Comparison of ENCODE assay signal across 8 cellular contexts in genomic region chr11:102110761-102111010, GRCh38. TPM values are rescaled to one million over a fixed set of nuclear protein-coding genes. Genes with fewer than 3 reads are reported as not detected.
DNase-seq lines count a peak whose midpoint lies in the region; ATAC-seq and TF ChIP-seq lines count a peak whose summit lies in the region.

No MANE protein-coding gene starts in this region.

- POLR2A ChIA-PET in OCI-LY7 (lab: Charles Lee): no interaction called here

- TF ChIP-seq POLR2A in gastrocnemius medialis (IDR thresholded peaks at IDR 0.05): no peak

- peak overlapping the region; percentile 98 for H3K27ac ChIP-seq in ACC112 (ENCODE audit: low read depth, low read length)
- no peak overlapping the region for H3K27ac ChIP-seq in OCI-LY7 (ENCODE audit: low read depth, low read length, poor library complexity, severe bottlenecking)
- H3K27ac ChIP-seq in gastrocnemius medialis: peak overlapping the region; percentile 93 to 99 (median 98)

- peaks cover 34% of the 10 kb centered on the region for H3K4me1 ChIP-seq in ACC112 (ENCODE audit: control insufficient read depth, insufficient read depth, low read length, unreplicated experiment)
- no peaks in the 10 kb centered on the region for H3K4me1 ChIP-seq in OCI-LY7 (ENCODE audit: insufficient read depth, low read length, poor library complexity, severe bottlenecking)
- peaks cover 31 to 41% of the 10 kb centered on the region in 2 donors for H3K4me1 ChIP-seq in gastrocnemius medialis

- peak overlapping the region; percentile 93; the same call in 1 of the 2 replicates for H3K4me2 ChIP-seq in OCI-LY7 (ENCODE audit: low read length)

- H2AFZ ChIP-seq in ACC112 (ENCODE audit: low read length, unreplicated experiment) (peak overlapping the region; percentile 62), OCI-LY7 (ENCODE audit: low read length) (no peak overlapping the region; the same call in 1 of the 2 replicates)

- H3K4me3 ChIP-seq in ACC112 (ENCODE audit: low read depth, low read length) (peak overlapping the region; percentile 96), OCI-LY7 (ENCODE audit: low read depth, low read length, poor library complexity, severe bottlenecking) (peak overlapping the region; percentile 67), foreskin fibroblast (ENCODE audit: low read depth in 1 of 2, low read length in 2 of 2) (peak overlapping the region; percentile 81 to 90), gastrocnemius medialis (peak overlapping the region; percentile 79 to 96 (median 82))

- H3K79me2 ChIP-seq in ACC112 (ENCODE audit: control insufficient read depth, insufficient read depth, low read length, unreplicated experiment) (peaks cover 53% of the 10 kb centered on the region), OCI-LY7 (ENCODE audit: insufficient read depth, low read depth, low read length) (no peaks in the 10 kb centered on the region)

- peaks cover 9% of the 10 kb centered on the region for H3K36me3 ChIP-seq in ACC112 (ENCODE audit: insufficient read depth, low read length)
- H3K36me3 ChIP-seq in OCI-LY7 (ENCODE audit: insufficient read depth, low read length): no peaks in the 10 kb centered on the region
- H3K36me3 ChIP-seq in gastrocnemius medialis: no peaks in the 10 kb centered on the region

- in situ Hi-C loops in gastrocnemius medialis (cut with MboI; ENCODE audit: low sequenced_read_pairs in 4 of 4): no loop called here

- ATAC-seq in GM21381 (IDR thresholded peaks at IDR 0.05; ENCODE audit: unreplicated experiment) (peak; percentile 19), gastrocnemius medialis (peak in 1 of 2 donors; percentile 34), HG03097 (IDR thresholded peaks at IDR 0.05; ENCODE audit: low FRiP score, unreplicated experiment) (no peak)

- no peak for TF ChIP-seq CTCF in OCI-LY7 (conservative IDR thresholded peaks at IDR 0.05; ENCODE audit: low read length)
- no peak for TF ChIP-seq CTCF in foreskin fibroblast (IDR thresholded peaks at IDR 0.05; ENCODE audit: low read depth, low read length)
- TF ChIP-seq CTCF in gastrocnemius medialis (IDR thresholded peaks at IDR 0.05 in 4 of 5, conservative IDR thresholded peaks at IDR 0.05 in 1 of 5): no peak

- intact Hi-C loops in OCI-LY7 (cut with micrococcal nuclease; ENCODE audit: unreplicated experiment): no loop called here
- intact Hi-C loops in gastrocnemius medialis (cut with DNase I; ENCODE audit: low total_unique reads): loop anchor here (1.0 to 10.0 kb wide), 4 partner anchors 46 to 236 kb away; partner anchors contain the start of genes ANGPTL5, BIRC2 and CEP126

- BruUV-seq in OCI-LY7 (replicated peaks; lab: Mats Ljungman, UMichigan): no TSS peak

- H4K20me1 ChIP-seq in OCI-LY7 (ENCODE audit: insufficient read depth, low read length): no peaks in the 10 kb centered on the region

- no peaks in the 10 kb centered on the region for H3K9me2 ChIP-seq in OCI-LY7 (ENCODE audit: insufficient read depth, low read length)

- DNase-seq in OCI-LY7 (ENCODE audit: low spot score) (no peak), foreskin fibroblast (peak in 1 of 2 donors; percentile 17), gastrocnemius medialis (no peak), cerebellum (ENCODE audit: low spot score) (no peak), NCI-H1436 treated with DMSO at 0.1 percent for 48 hours (lab: John Stamatoyannopoulos, UW) (no peak)

- H3K9me3 ChIP-seq in OCI-LY7 (ENCODE audit: low read length) (no peaks in the 10 kb centered on the region), gastrocnemius medialis (no peaks in the 10 kb centered on the region)

- H3K27me3 ChIP-seq in ACC112 (ENCODE audit: insufficient read depth, low read length) (no peaks in the 10 kb centered on the region), gastrocnemius medialis (no peaks in the 10 kb centered on the region)

- CTCF ChIA-PET in OCI-LY7 (lab: Charles Lee; ENCODE audit: unreplicated experiment): no interaction called here

RNA-seq across cellular contexts. Expression of gene YAP1, which starts 0.4 kb away (rescaled TPM):
- total RNA-seq in OCI-LY7 (2014; rRNA removed; shearing (Covaris generic)): not detected in 2 replicates
- 0.11 TPM in 1 of 2 replicates, not detected in the other for total RNA-seq in OCI-LY7 (2022)
- 10 to 100 TPM; 41.9 to 89.4 (median 72.6) TPM for total RNA-seq in gastrocnemius medialis
- 41.6 TPM for total RNA-seq in cerebellum

Comparison
In these comparisons a context has a peak if more than half of its experiments do, and no peak if none do; other contexts are left out.
1. RNA of gene YAP1, which starts 0.4 kb away (total RNA-seq): 41.9 to 89.4 TPM in gastrocnemius medialis and 41.6 TPM in cerebellum (single experiment); 0.11 TPM in OCI-LY7; every median in the first group is over 10 times any median in the second.
2. Peak in every context shown above with its lines, with median percentiles within 50 percentile points of each other: H3K4me3 ChIP-seq.